Comparison of ENCODE assay signal across 9 cellular contexts in the genomic region with DNA sequence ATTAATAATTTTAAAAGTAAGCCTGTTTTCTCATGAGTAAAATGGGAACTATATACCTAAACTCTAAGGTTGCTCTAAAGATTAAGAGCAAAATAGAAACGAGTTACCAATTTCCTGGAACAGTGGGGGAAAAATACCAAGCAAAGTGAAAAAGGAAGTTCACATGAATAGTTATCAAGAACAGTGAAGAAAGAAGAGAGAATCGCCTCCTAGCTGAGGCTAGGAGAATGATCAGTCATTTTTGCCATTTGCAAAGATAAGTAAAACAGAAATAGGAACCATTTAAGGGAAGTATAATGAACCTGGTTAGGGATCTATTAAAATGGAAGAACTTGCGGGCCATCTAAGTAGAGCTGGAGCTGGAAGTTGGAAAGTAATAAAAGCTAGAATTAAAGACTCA. TPM values are rescaled to one million over a fixed set of nuclear protein-coding genes. Genes with fewer than 3 reads are reported as not detected.
DNase-seq lines count a peak whose midpoint lies in the region; ATAC-seq, FAIRE-seq and TF ChIP-seq lines count a peak whose summit lies in the region.
"Had no signal": no experiment of that assay in that cellular context is flagged by ENCODE, and none has a peak within 500 bp of the region (broad histone marks: within the 10 kb centered on the region; RNA-seq: fewer than 3 reads in every experiment).

No MANE protein-coding gene starts in this region.

- H3K4me2 ChIP-seq in HCT116 (ENCODE audit: low read length) = no peak overlapping the region

- FAIRE-seq in urothelium cell line (lab: Jason Lieb, UNC) = no peak

- H3K27me3 ChIP-seq in HCT116 (ENCODE audit: insufficient read depth, low read length) (no peaks in the 10 kb centered on the region), Panc1 (ENCODE audit: control insufficient read depth, insufficient read depth, low read length) (peaks cover 3% of the 10 kb centered on the region; the same call in 1 of the 2 replicates)

- BruUV-seq in HCT116 (replicated peaks; lab: Mats Ljungman, UMichigan) (no TSS peak), Panc1 (replicated peaks; lab: Mats Ljungman, UMichigan) (no TSS peak)

- H2AFZ ChIP-seq in HCT116 (ENCODE audit: low read depth, low read length, poor library complexity, severe bottlenecking) = peak overlapping the region; percentile 22

- no peak overlapping the region for H3K9ac ChIP-seq in HCT116 (ENCODE audit: low read length)

- intact Hi-C loops in HCT116 (cut with micrococcal nuclease) = loop anchor here (2.0 to 10.0 kb wide), 2 partner anchors 112 to 188 kb away; a partner anchor contains a TSS
- intact Hi-C loops in Panc1 (cut with micrococcal nuclease; ENCODE audit: unreplicated experiment) = no loop called here

- peak; percentile 25; the same call in 1 of the 2 replicates for TF ChIP-seq CTCF in GM12875 (IDR thresholded peaks at IDR 0.05; ENCODE audit: borderline replicate concordance, insufficient read depth, low read depth, low read length)
- TF ChIP-seq CTCF in HCT116 (IDR thresholded peaks at IDR 0.05 in 2 of 3, conservative IDR thresholded peaks at IDR 0.05 in 1 of 3; ENCODE audit: borderline replicate concordance in 1 of 3, insufficient read depth in 1 of 3, low read depth in 2 of 3, low read length in 2 of 3) = peak in 2 of 3 experiments; percentile 34 to 57; a peak in 3 of 6 replicates
- TF ChIP-seq CTCF in Panc1 (IDR thresholded peaks at IDR 0.05) = peak; percentile 15; the same call in 1 of the 2 replicates
- peak; percentile 36 for TF ChIP-seq CTCF in fibroblast of pulmonary artery (IDR thresholded peaks at IDR 0.05; ENCODE audit: low read length, missing control alignments)

- no peaks in the 10 kb centered on the region for H3K9me2 ChIP-seq in HCT116 (ENCODE audit: insufficient read depth)

- H3K4me3 ChIP-seq in GM12875 (ENCODE audit: low read depth, low read length) (no peak overlapping the region), HCT116 (replicated peaks in 1 of 2; ENCODE audit: low read depth in 1 of 2, low read length in 2 of 2) (no peak overlapping the region), Panc1 (ENCODE audit: low read depth in 2 of 2, low read length in 2 of 2) (no peak overlapping the region), fibroblast of pulmonary artery (replicated peaks; ENCODE audit: low read depth, low read length) (no peak overlapping the region)

- H3K9me3 ChIP-seq in HCT116 (ENCODE audit: control insufficient read depth in 1 of 2, insufficient read depth in 1 of 2, low read depth in 1 of 2, low read length in 2 of 2) = no peaks in the 10 kb centered on the region
- no peaks in the 10 kb centered on the region for H3K9me3 ChIP-seq in Panc1 (ENCODE audit: control insufficient read depth, insufficient read depth, low read depth, low read length)

- TF ChIP-seq RAD21 in HCT116 (IDR thresholded peaks at IDR 0.05; ENCODE audit: low read depth) = peak; percentile 56

- H3K79me2 ChIP-seq in HCT116 (ENCODE audit: insufficient read depth, low read length) = no peaks in the 10 kb centered on the region

- H3K4me1 ChIP-seq in HCT116 (ENCODE audit: control insufficient read depth in 1 of 2, insufficient read depth in 2 of 2, low read length in 2 of 2) (peaks cover 3 to 19% of the 10 kb centered on the region in 2 experiments; a peak in 3 of 4 replicates), Panc1 (ENCODE audit: control insufficient read depth, insufficient read depth, low read length) (no peaks in the 10 kb centered on the region)

- in situ Hi-C loops in Panc1 (cut with HindIII; ENCODE audit: low pct_unique_long_range_greater_than_20kb, low sequenced_read_pairs) = no loop called here

- H3K27ac ChIP-seq in HCT116 (ENCODE audit: low read depth, low read length) (no peak overlapping the region), Panc1 (ENCODE audit: low read length) (no peak overlapping the region)

- DNase-seq in HCT116 (ENCODE audit: low read depth, low spot score) = no peak
- DNase-seq in Panc1 (ENCODE audit: low read depth, low spot score) = no peak
- DNase-seq in fibroblast of pulmonary artery (ENCODE audit: low read depth) = peak; percentile 20
- DNase-seq in urothelium cell line (ENCODE audit: low spot score) = no peak
- no peak for DNase-seq in NK-92 treated with Interleukin-12 subunit alpha and Interleukin-12 subunit beta, amount 100 ng/mL, for 24 hours (lab: John Stamatoyannopoulos, UW)
- DNase-seq: H7 had no signal

- RAD21 ChIA-PET in HCT116 (lab: Charles Lee; ENCODE audit: low non-redundant PET in 1 of 2, low total read pairs in 2 of 2, uncharacterized antibody in 2 of 2, unreplicated experiment in 2 of 2) = no interaction called here

- no peaks in the 10 kb centered on the region for H4K20me1 ChIP-seq in HCT116 (ENCODE audit: insufficient read depth)

- no peak for TF ChIP-seq POLR2A in HCT116 (IDR thresholded peaks at IDR 0.05; ENCODE audit: borderline replicate concordance, extremely low read depth, insufficient read depth, insufficient read length)

- H3K36me3 ChIP-seq in HCT116 (ENCODE audit: control insufficient read depth in 1 of 2, insufficient read depth in 2 of 2, low read length in 2 of 2) = no peaks in the 10 kb centered on the region
- no peaks in the 10 kb centered on the region for H3K36me3 ChIP-seq in Panc1 (ENCODE audit: control insufficient read depth, insufficient read depth, low read length)

- CTCF ChIA-PET in HCT116 (lab: Charles Lee) (no interaction called here), Panc1 (lab: Charles Lee) (no interaction called here)

- ATAC-seq in HCT116 = peak; percentile 41; the same call in 1 of the 2 replicates
- ATAC-seq in Panc1 = no peak
- no peak for ATAC-seq in HG02981 (IDR thresholded peaks at IDR 0.05; ENCODE audit: unreplicated experiment)
- no peak for ATAC-seq in GM19397 (IDR thresholded peaks at IDR 0.05; ENCODE audit: unreplicated experiment)

- POLR2A ChIA-PET in HCT116 (lab: Charles Lee) (no interaction called here), Panc1 (lab: Charles Lee) (no interaction called here)

TF ChIP-seq in HCT116, 20 proteins besides CTCF, POLR2A, EP300 and RAD21:
- no peak for TF ChIP-seq SRF (IDR thresholded peaks at IDR 0.05; ENCODE audit: low read depth)
- TF ChIP-seq SIN3A (IDR thresholded peaks at IDR 0.05; ENCODE audit: low read depth) = no peak
- TF ChIP-seq, protein P1, sequence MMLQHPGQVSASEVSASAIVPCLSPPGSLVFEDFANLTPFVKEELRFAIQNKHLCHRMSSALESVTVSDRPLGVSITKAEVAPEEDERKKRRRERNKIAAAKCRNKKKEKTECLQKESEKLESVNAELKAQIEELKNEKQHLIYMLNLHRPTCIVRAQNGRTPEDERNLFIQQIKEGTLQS (IDR thresholded peaks at IDR 0.05) = no peak
- TF ChIP-seq POLR2AphosphoS5 (IDR thresholded peaks at IDR 0.05; ENCODE audit: low read depth, low read length) = no peak
- TF ChIP-seq TCF7L2 (IDR thresholded peaks at IDR 0.05; ENCODE audit: borderline replicate concordance, extremely low read depth, insufficient read depth, insufficient read length) = no peak
- TF ChIP-seq FOSL1 (IDR thresholded peaks at IDR 0.05; ENCODE audit: low read depth) = no peak
- no peak for TF ChIP-seq SP1 (IDR thresholded peaks at IDR 0.05; ENCODE audit: low read depth)
- TF ChIP-seq EZH2 (IDR thresholded peaks at IDR 0.05) = no peak
- no peak for TF ChIP-seq EZH2phosphoT487 (IDR thresholded peaks at IDR 0.05; ENCODE audit: borderline replicate concordance)
- TF ChIP-seq YY1 (IDR thresholded peaks at IDR 0.05; ENCODE audit: extremely low read depth, insufficient replicate concordance, low read depth, low read length) = no peak
- TF ChIP-seq, protein P2, sequence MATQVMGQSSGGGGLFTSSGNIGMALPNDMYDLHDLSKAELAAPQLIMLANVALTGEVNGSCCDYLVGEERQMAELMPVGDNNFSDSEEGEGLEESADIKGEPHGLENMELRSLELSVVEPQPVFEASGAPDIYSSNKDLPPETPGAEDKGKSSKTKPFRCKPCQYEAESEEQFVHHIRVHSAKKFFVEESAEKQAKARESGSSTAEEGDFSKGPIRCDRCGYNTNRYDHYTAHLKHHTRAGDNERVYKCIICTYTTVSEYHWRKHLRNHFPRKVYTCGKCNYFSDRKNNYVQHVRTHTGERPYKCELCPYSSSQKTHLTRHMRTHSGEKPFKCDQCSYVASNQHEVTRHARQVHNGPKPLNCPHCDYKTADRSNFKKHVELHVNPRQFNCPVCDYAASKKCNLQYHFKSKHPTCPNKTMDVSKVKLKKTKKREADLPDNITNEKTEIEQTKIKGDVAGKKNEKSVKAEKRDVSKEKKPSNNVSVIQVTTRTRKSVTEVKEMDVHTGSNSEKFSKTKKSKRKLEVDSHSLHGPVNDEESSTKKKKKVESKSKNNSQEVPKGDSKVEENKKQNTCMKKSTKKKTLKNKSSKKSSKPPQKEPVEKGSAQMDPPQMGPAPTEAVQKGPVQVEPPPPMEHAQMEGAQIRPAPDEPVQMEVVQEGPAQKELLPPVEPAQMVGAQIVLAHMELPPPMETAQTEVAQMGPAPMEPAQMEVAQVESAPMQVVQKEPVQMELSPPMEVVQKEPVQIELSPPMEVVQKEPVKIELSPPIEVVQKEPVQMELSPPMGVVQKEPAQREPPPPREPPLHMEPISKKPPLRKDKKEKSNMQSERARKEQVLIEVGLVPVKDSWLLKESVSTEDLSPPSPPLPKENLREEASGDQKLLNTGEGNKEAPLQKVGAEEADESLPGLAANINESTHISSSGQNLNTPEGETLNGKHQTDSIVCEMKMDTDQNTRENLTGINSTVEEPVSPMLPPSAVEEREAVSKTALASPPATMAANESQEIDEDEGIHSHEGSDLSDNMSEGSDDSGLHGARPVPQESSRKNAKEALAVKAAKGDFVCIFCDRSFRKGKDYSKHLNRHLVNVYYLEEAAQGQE (IDR thresholded peaks at IDR 0.05; ENCODE audit: low read depth) = no peak

RNA-seq across cellular contexts. Expression of a gene that starts 50.7 kb away (rescaled TPM):
- 29.0 TPM for total RNA-seq in HCT116 (2021; ENCODE audit: unreplicated experiment)
- polyA plus RNA-seq in HCT116 (2012) = 60.4 and 81.2 TPM in 2 replicates
- 25.1 TPM for total RNA-seq in Panc1 (2021; ENCODE audit: unreplicated experiment)
- 40.6 TPM for polyA plus RNA-seq in Panc1 (2012; ENCODE audit: insufficient read length)
